6 cellular contexts compared by ENCODE assay signal in the genomic region with DNA sequence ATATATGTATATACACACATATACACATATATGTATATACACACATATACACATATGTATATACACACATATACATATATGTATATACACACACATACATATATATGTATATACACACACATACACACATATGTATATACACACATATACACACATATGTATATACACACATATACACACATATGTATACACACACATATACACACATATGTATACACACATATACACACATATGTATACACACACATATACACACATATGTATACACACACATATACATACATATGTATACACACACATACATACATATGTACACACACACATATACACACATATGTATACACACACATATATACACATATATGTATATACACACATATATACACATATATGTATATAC. TPM values are rescaled to one million over a fixed set of nuclear protein-coding genes. Genes with fewer than 3 reads are reported as not detected.
DNase-seq lines count a peak whose midpoint lies in the region; ATAC-seq, FAIRE-seq and TF ChIP-seq lines count a peak whose summit lies in the region.
"Not testable (repeated sequence)": the region's sequence is repeated elsewhere in the genome, so short reads cannot be mapped to it uniquely, and the experiment has no call there.

No MANE protein-coding gene starts in this region.

- H3K9me3 Mint-ChIP-seq in astrocyte (ENCODE audit: unreplicated experiment), result not testable (repeated sequence)

- H3K27me3 ChIP-seq in astrocyte (ENCODE audit: insufficient read depth, low read length); small intestine (ENCODE audit: control insufficient read depth in 2 of 2, insufficient read depth in 2 of 2, low read length in 2 of 2): not testable (repeated sequence)

- not testable (repeated sequence) for H3K4me1 Mint-ChIP-seq in astrocyte (ENCODE audit: low read depth, unreplicated experiment)

- not testable (repeated sequence) for H3K9ac ChIP-seq in astrocyte (ENCODE audit: low read length); kidney (ENCODE audit: low read length in 2 of 2)

- H3K27me3 Mint-ChIP-seq in astrocyte (ENCODE audit: low read depth, unreplicated experiment), result not testable (repeated sequence)

- H3K27ac Mint-ChIP-seq in astrocyte (ENCODE audit: unreplicated experiment), result not testable (repeated sequence)

- not testable (repeated sequence) for H3K36me3 ChIP-seq in astrocyte (ENCODE audit: insufficient read depth, low read length); kidney (ENCODE audit: control insufficient read depth in 1 of 2, insufficient read depth in 2 of 2, low read length in 2 of 2); small intestine (ENCODE audit: control insufficient read depth in 2 of 2, insufficient read depth in 2 of 2, low read length in 2 of 2)

- not testable (repeated sequence) for H3K79me2 ChIP-seq in astrocyte (ENCODE audit: insufficient read depth, low read length)

- not testable (repeated sequence) for H3K9me3 ChIP-seq in A549; astrocyte (ENCODE audit: insufficient read depth, low read depth, low read length); kidney (ENCODE audit: control insufficient read depth in 1 of 2, low read length in 2 of 2); small intestine (ENCODE audit: control insufficient read depth, low read depth)

- not testable (repeated sequence) for TF ChIP-seq EP300 in A549 (IDR thresholded peaks at IDR 0.05)

- H3K27ac ChIP-seq in A549; astrocyte (ENCODE audit: low read depth, low read length); kidney (ENCODE audit: low read depth in 2 of 2, low read length in 2 of 2); small intestine (ENCODE audit: low read depth in 1 of 2, low read length in 1 of 2): not testable (repeated sequence)

- not testable (repeated sequence) for H3K4me3 Mint-ChIP-seq in astrocyte (ENCODE audit: unreplicated experiment)

- TF ChIP-seq CTCF in A549 (IDR thresholded peaks at IDR 0.05); astrocyte (IDR thresholded peaks at IDR 0.05; ENCODE audit: insufficient read depth, low read depth, low read length); kidney (IDR thresholded peaks at IDR 0.05; ENCODE audit: borderline replicate concordance, extremely low read depth, insufficient read depth): not testable (repeated sequence)

- not testable (repeated sequence) for H3K36me3 Mint-ChIP-seq in astrocyte (ENCODE audit: low read depth, unreplicated experiment)

- not testable (repeated sequence) for H2AFZ ChIP-seq in astrocyte (ENCODE audit: low read depth, low read length)

- DNase-seq in A549 (ENCODE audit: low read depth in 1 of 2, low spot score in 1 of 2); HTR-8/SVneo (ENCODE audit: insufficient read length, low spot score); astrocyte (ENCODE audit: low read depth); kidney; small intestine: not testable (repeated sequence)

- ATAC-seq in A549, result not testable (repeated sequence)

- CTCF ChIA-PET in A549 (lab: Yijun Ruan, JAX), result not testable (repeated sequence)

- FAIRE-seq in A549 (lab: Jason Lieb, UNC), result peak; percentile 89
- FAIRE-seq in HTR-8/SVneo (lab: Jason Lieb, UNC), result peak; percentile 100
- peak; percentile 95 for FAIRE-seq in astrocyte (lab: Jason Lieb, UNC)
- peak; percentile 95 for FAIRE-seq in endometrium (lab: Jason Lieb, UNC)
- peak; percentile 96 for FAIRE-seq in kidney (lab: Jason Lieb, UNC)
- FAIRE-seq in small intestine (lab: Jason Lieb, UNC), result peak; percentile 90

- TF ChIP-seq POLR2A in A549 (IDR thresholded peaks at IDR 0.05; ENCODE audit: low read length), result not testable (repeated sequence)

- H4K20me1 ChIP-seq in astrocyte (ENCODE audit: insufficient read depth, low read length), result not testable (repeated sequence)

- not testable (repeated sequence) for H3K4me1 ChIP-seq in A549; astrocyte (ENCODE audit: insufficient read depth, low read length); kidney (ENCODE audit: control insufficient read depth in 1 of 2, insufficient read depth in 1 of 2, low read depth in 1 of 2, low read length in 2 of 2); small intestine (ENCODE audit: control insufficient read depth in 2 of 2, insufficient read depth in 1 of 2, low read depth in 1 of 2, low read length in 1 of 2)

- not testable (repeated sequence) for H3K4me2 ChIP-seq in A549; astrocyte (ENCODE audit: low read length)

- intact Hi-C loops in kidney (cut with DNase I), result not testable (repeated sequence)

- not testable (repeated sequence) for TF ChIP-seq RAD21 in A549 (conservative IDR thresholded peaks at IDR 0.05 in 1 of 2, IDR thresholded peaks at IDR 0.05 in 1 of 2)

- POLR2A ChIA-PET in A549 (lab: Yijun Ruan, JAX), result interaction anchor here (1.0 kb wide), 1 partner anchor 20 kb away, joined by 3 read pairs; no protein-coding TSS in a partner anchor

- not testable (repeated sequence) for H3K4me3 ChIP-seq in A549; astrocyte (ENCODE audit: insufficient read depth, low read depth, low read length); kidney (ENCODE audit: low read length in 2 of 2); small intestine (ENCODE audit: low read depth in 1 of 2, low read length in 2 of 2)

RNA-seq across cellular contexts. Expression of a gene that starts 8.7 kb away (rescaled TPM):
- 214 and 219 TPM in 2 replicates for polyA plus RNA-seq in A549 (2011; rRNA removed)
- polyA plus RNA-seq in A549 (2012; cell fraction: cytosol; rRNA removed), result 72.4 and 82.5 TPM in 2 replicates
- polyA plus RNA-seq in A549 (2012; cell fraction: nucleus; rRNA removed), result 65.4 and 108 TPM in 2 replicates
- 259 to 300 TPM (median 270 TPM) in 3 replicates for polyA plus RNA-seq in A549 (2017; fragmentation: RNase III; extraction: RNeasy Plus Mini Kit Qiagen cat#74134 plus additional on column Dnase treatment)
- 298 and 320 TPM in 2 replicates for polyA minus RNA-seq in A549 (2011; rRNA and poly(A)+ RNA removed)
- total RNA-seq in astrocyte, result 203 and 216 TPM in 2 replicates
- total RNA-seq in kidney, result 173 TPM
- 54.3 TPM for polyA plus RNA-seq in kidney (ENCODE audit: insufficient read depth, low read depth, low replicate concordance)
- 10 to 100 TPM; 38.2 to 92.3 (median 61.1) TPM for polyA plus RNA-seq in small intestine

RNA-seq across cellular contexts. Expression of a gene that starts 19.1 kb away (rescaled TPM):
- 11.2 and 15.0 TPM in 2 replicates for polyA plus RNA-seq in A549 (2011; rRNA removed)
- 3.8 and 4.8 TPM in 2 replicates for polyA plus RNA-seq in A549 (2012; cell fraction: cytosol; rRNA removed)
- polyA plus RNA-seq in A549 (2012; cell fraction: nucleus; rRNA removed), result 2.8 and 5.1 TPM in 2 replicates
- 6.1 to 6.4 TPM (median 6.2 TPM) in 3 replicates for polyA plus RNA-seq in A549 (2017; fragmentation: RNase III; extraction: RNeasy Plus Mini Kit Qiagen cat#74134 plus additional on column Dnase treatment)
- polyA minus RNA-seq in A549 (2011; rRNA and poly(A)+ RNA removed), result 12.5 and 13.4 TPM in 2 replicates
- 6.5 and 7.5 TPM in 2 replicates for total RNA-seq in astrocyte
- 7.2 TPM for total RNA-seq in kidney
- polyA plus RNA-seq in kidney (ENCODE audit: insufficient read depth, low read depth, low replicate concordance), result 2.2 TPM
- polyA plus RNA-seq in small intestine, result 1 to 10 TPM in 2 of 3 donors, under 1 TPM in 1; 0.81 to 2.4 (median 1.3) TPM
